In genomic region chr1:112450773-112451172, GRCh38 we compare ENCODE assay signal across 29 cellular contexts. TPM values are rescaled to one million over a fixed set of nuclear protein-coding genes. Genes with fewer than 3 reads are reported as not detected.
"Had no signal": no experiment of that assay in that cellular context is flagged by ENCODE, and none has a peak within 500 bp of the region (broad histone marks: within the 10 kb centered on the region; RNA-seq: fewer than 3 reads in every experiment).

No MANE protein-coding gene starts in this region.

- H3K4me1 Mint-ChIP-seq: activated CD4-positive, alpha-beta memory T cell treated with anti-CD3 and anti-CD28 coated beads, Interleukin-2, amount 10 ng/mL, durations not matched to agents 7 days and 5 days; activated CD4-positive, alpha-beta T cell treated with anti-CD3 and anti-CD28 coated beads, Interleukin-2, amount 10 ng/mL, durations not matched to agents 7 days and 5 days; activated naive CD4-positive, alpha-beta T cell treated with anti-CD3 and anti-CD28 coated beads, Interleukin-2, amount 10 ng/mL, durations not matched to agents 7 days and 5 days; activated naive CD8-positive, alpha-beta T cell treated with anti-CD3 and anti-CD28 coated beads, Interleukin-2, amount 10 ng/mL, durations not matched to agents 7 days and 5 days had no signal

- H3K27me3 Mint-ChIP-seq: activated CD4-positive, alpha-beta memory T cell treated with anti-CD3 and anti-CD28 coated beads, Interleukin-2, amount 10 ng/mL, durations not matched to agents 7 days and 5 days; activated CD4-positive, alpha-beta T cell treated with anti-CD3 and anti-CD28 coated beads, Interleukin-2, amount 10 ng/mL, durations not matched to agents 7 days and 5 days had no signal

- H3K27ac ChIP-seq: breast epithelium, cardiac muscle cell, colonic mucosa, epithelial cell of prostate had no signal

- H3K9me3 Mint-ChIP-seq: activated CD4-positive, alpha-beta memory T cell treated with anti-CD3 and anti-CD28 coated beads, Interleukin-2, amount 10 ng/mL, durations not matched to agents 7 days and 5 days; activated CD4-positive, alpha-beta T cell treated with anti-CD3 and anti-CD28 coated beads, Interleukin-2, amount 10 ng/mL, durations not matched to agents 7 days and 5 days; activated naive CD4-positive, alpha-beta T cell treated with anti-CD3 and anti-CD28 coated beads, Interleukin-2, amount 10 ng/mL, durations not matched to agents 7 days and 5 days; activated naive CD4-positive, alpha-beta T cell treated with anti-CD3 and anti-CD28 coated beads, Interleukin-2, amount 50 U/mL, for 72 hours; activated naive CD8-positive, alpha-beta T cell treated with anti-CD3 and anti-CD28 coated beads, Interleukin-2, amount 10 ng/mL, durations not matched to agents 7 days and 5 days; activated T-cell treated with anti-CD3 and anti-CD28 coated beads, Interleukin-2, amount 50 U/mL, for 24 hours; activated T-cell treated with anti-CD3 and anti-CD28 coated beads, Interleukin-2, amount 50 U/mL, for 72 hours; T-helper 2 cell treated with Interferon-gamma antibody and Interleukin-4, amounts not matched to agents 5 μg/mL and 100 μg/mL, for 36 hours had no signal

- H3K36me3 ChIP-seq: breast epithelium had no signal

- H3K4me1 ChIP-seq: breast epithelium, colonic mucosa had no signal

- ATAC-seq: activated naive CD4-positive, alpha-beta T cell treated with anti-CD3 and anti-CD28 coated beads, Interleukin-2, amount 50 U/mL, for 72 hours; activated T-cell treated with anti-CD3 and anti-CD28 coated beads, Interleukin-2, amount 50 U/mL, for 72 hours; esophagus mucosa; T-helper 17 cell had no signal

- H3K27ac Mint-ChIP-seq: activated CD4-positive, alpha-beta memory T cell treated with anti-CD3 and anti-CD28 coated beads, Interleukin-2, amount 10 ng/mL, durations not matched to agents 7 days and 5 days; activated CD4-positive, alpha-beta T cell treated with anti-CD3 and anti-CD28 coated beads, Interleukin-2, amount 10 ng/mL, durations not matched to agents 7 days and 5 days; activated naive CD4-positive, alpha-beta T cell treated with anti-CD3 and anti-CD28 coated beads, Interleukin-2, amount 10 ng/mL, durations not matched to agents 7 days and 5 days; activated naive CD4-positive, alpha-beta T cell treated with anti-CD3 and anti-CD28 coated beads, Interleukin-2, amount 50 U/mL, for 72 hours; activated naive CD8-positive, alpha-beta T cell treated with anti-CD3 and anti-CD28 coated beads, Interleukin-2, amount 10 ng/mL, durations not matched to agents 7 days and 5 days; activated T-cell treated with anti-CD3 and anti-CD28 coated beads, Interleukin-2, amount 50 U/mL, for 24 hours; activated T-cell treated with anti-CD3 and anti-CD28 coated beads, Interleukin-2, amount 50 U/mL, for 72 hours; T-helper 17 cell; T-helper 2 cell treated with Interferon-gamma antibody and Interleukin-4, amounts not matched to agents 5 μg/mL and 100 μg/mL, for 36 hours had no signal

- H3K9me3 ChIP-seq: ascending aorta, breast epithelium, colonic mucosa had no signal

- H3K4me3 Mint-ChIP-seq: activated CD4-positive, alpha-beta memory T cell treated with anti-CD3 and anti-CD28 coated beads, Interleukin-2, amount 10 ng/mL, durations not matched to agents 7 days and 5 days; activated CD4-positive, alpha-beta T cell treated with anti-CD3 and anti-CD28 coated beads, Interleukin-2, amount 10 ng/mL, durations not matched to agents 7 days and 5 days; activated naive CD4-positive, alpha-beta T cell treated with anti-CD3 and anti-CD28 coated beads, Interleukin-2, amount 10 ng/mL, durations not matched to agents 7 days and 5 days; activated naive CD8-positive, alpha-beta T cell treated with anti-CD3 and anti-CD28 coated beads, Interleukin-2, amount 10 ng/mL, durations not matched to agents 7 days and 5 days; activated T-cell treated with anti-CD3 and anti-CD28 coated beads, Interleukin-2, amount 50 U/mL, for 24 hours; activated T-cell treated with anti-CD3 and anti-CD28 coated beads, Interleukin-2, amount 50 U/mL, for 72 hours; T-helper 17 cell; T-helper 2 cell treated with Interferon-gamma antibody and Interleukin-4, amounts not matched to agents 5 μg/mL and 100 μg/mL, for 36 hours had no signal

- H3K4me3 ChIP-seq: ascending aorta, breast epithelium, cardiac muscle cell, colonic mucosa had no signal

- H3K36me3 Mint-ChIP-seq: activated naive CD4-positive, alpha-beta T cell treated with anti-CD3 and anti-CD28 coated beads, Interleukin-2, amount 10 ng/mL, durations not matched to agents 7 days and 5 days; activated naive CD4-positive, alpha-beta T cell treated with anti-CD3 and anti-CD28 coated beads, Interleukin-2, amount 50 U/mL, for 72 hours; activated naive CD8-positive, alpha-beta T cell treated with anti-CD3 and anti-CD28 coated beads, Interleukin-2, amount 10 ng/mL, durations not matched to agents 7 days and 5 days had no signal

- DNase-seq: activated CD4-positive, alpha-beta memory T cell treated with anti-CD3 and anti-CD28 coated beads, Interleukin-2, amount 10 ng/mL, durations not matched to agents 7 days and 5 days; activated CD4-positive, alpha-beta T cell treated with anti-CD3 and anti-CD28 coated beads for 4 hours; activated CD4-positive, alpha-beta T cell treated with anti-CD3 and anti-CD28 coated beads, Interleukin-2, amount 10 ng/mL, durations not matched to agents 7 days and 5 days; activated CD4-positive, alpha-beta T cell treated with anti-CD3 and anti-CD28 coated beads, Interleukin-2, amount 50 U/mL, for 4 hours; activated CD4-positive, CD25-positive, alpha-beta regulatory T cell; activated CD4-positive, CD25-positive, alpha-beta regulatory T cell treated with anti-CD3 and anti-CD28 coated beads, Interleukin-2, amount 50 U/mL, for 72 hours; activated CD8-positive, alpha-beta memory T cell treated with anti-CD3 and anti-CD28 coated beads, Interleukin-2, amount 50 U/mL, for 48 hours; activated gamma-delta T cell; activated naive CD4-positive, alpha-beta T cell; activated naive CD4-positive, alpha-beta T cell treated with anti-CD3 and anti-CD28 coated beads, Interleukin-2, amount 10 ng/mL, durations not matched to agents 7 days and 5 days; activated naive CD8-positive, alpha-beta T cell treated with anti-CD3 and anti-CD28 coated beads, Interleukin-2, amount 10 ng/mL, durations not matched to agents 7 days and 5 days; activated T-cell treated with anti-CD3 and anti-CD28 coated beads for 4 hours; activated T-cell treated with anti-CD3 and anti-CD28 coated beads, Interleukin-2, amount 50 U/mL, for 24 hours; activated T-cell treated with anti-CD3 and anti-CD28 coated beads, Interleukin-2, amount 50 U/mL, for 72 hours; central memory CD4-positive, alpha-beta T cell; cerebellar nuclear complex; colonic mucosa; effector CD8-positive, alpha-beta T cell; head of caudate nucleus; T-helper 1 cell; T-helper 17 cell; T1000 had no signal

- H3K27me3 ChIP-seq: ascending aorta, breast epithelium, cardiac muscle cell, colonic mucosa had no signal

RNA-seq across cellular contexts. Expression of gene WNT2B, which starts 58.0 kb away (rescaled TPM):
- total RNA-seq: activated CD4-positive, alpha-beta T cell treated with anti-CD3 and anti-CD28 coated beads, Interleukin-2, amount 10 ng/mL, durations not matched to agents 7 days and 5 days had no signal
